16 cellular contexts compared by ENCODE assay signal in the genomic region with DNA sequence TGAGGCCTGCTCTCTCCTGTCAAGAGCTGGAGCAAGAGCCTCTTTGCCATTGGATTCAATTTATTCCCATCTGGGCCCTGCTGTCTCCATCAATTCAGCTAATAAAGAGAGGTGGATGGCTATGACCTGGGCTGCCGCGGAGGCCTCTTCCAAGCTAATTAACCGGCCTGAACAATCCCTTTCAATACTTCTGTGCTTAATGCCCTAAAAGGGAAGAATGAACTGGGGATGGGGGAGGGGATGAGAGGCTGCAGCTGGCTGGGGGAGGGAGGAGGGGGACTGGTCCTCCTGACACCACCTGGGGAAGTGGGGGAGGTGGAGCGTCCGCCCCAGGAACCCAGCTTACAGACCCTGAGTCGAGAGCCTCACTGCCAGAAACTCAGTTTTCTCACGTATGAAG.
DNase-seq lines count a peak whose midpoint lies in the region; ATAC-seq lines count a peak whose summit lies in the region.
"Had no signal": no experiment of that assay in that cellular context is flagged by ENCODE, and none has a peak within 500 bp of the region (broad histone marks: within the 10 kb centered on the region; RNA-seq: fewer than 3 reads in every experiment).

No MANE protein-coding gene starts in this region.

- ATAC-seq in GM18861 (IDR thresholded peaks at IDR 0.05; ENCODE audit: unreplicated experiment), result no peak
- ATAC-seq: activated CD4-positive, alpha-beta T cell treated with anti-CD3 and anti-CD28 coated beads for 36 hours had no signal

- no peak overlapping the region for H3K27ac ChIP-seq in caudate nucleus (ENCODE audit: low read depth, low read length)
- H3K27ac ChIP-seq: A549, body of pancreas, C4-2B, dorsolateral prefrontal cortex, SJCRH30 had no signal

- DNase-seq in COLO668 (lab: John Stamatoyannopoulos, UW; ENCODE audit: unreplicated experiment) (peak; percentile 70), NCI-H1436 treated with DMSO at 0.1 percent for 48 hours (lab: John Stamatoyannopoulos, UW) (peak; percentile 72), NCI-H2227 treated with DMSO at 0.1 percent for 48 hours (lab: John Stamatoyannopoulos, UW) (peak; percentile 72), SHP77 treated with DMSO at 0.1 percent for 48 hours (lab: John Stamatoyannopoulos, UW) (peak; percentile 50), caudate nucleus (lab: John Stamatoyannopoulos, UW) (no peak)
- DNase-seq in activated effector memory CD4-positive, alpha-beta T cell treated with Interleukin-2 at 50 U/mL for 16 hours, result no peak
- no peak for DNase-seq in activated CD8-positive, alpha-beta memory T cell treated with anti-CD3 and anti-CD28 coated beads, Interleukin-2, amount 50 U/mL, for 48 hours
- DNase-seq: activated CD4-positive, alpha-beta T cell treated with anti-CD3 and anti-CD28 coated beads for 36 hours; activated CD8-positive, alpha-beta memory T cell treated with anti-CD3 and anti-CD28 coated beads, Interleukin-2, amount 50 U/mL, for 4 hours; activated naive CD4-positive, alpha-beta T cell treated with anti-CD3 and anti-CD28 coated beads, Interleukin-2, amount 10 ng/mL, durations not matched to agents 7 days and 5 days; body of pancreas had no signal

Comparison
In these comparisons a context has a peak if more than half of its experiments do, and no peak if none do; other contexts are left out.
1. DNase-seq: peak in COLO668 (single experiment), NCI-H1436 treated with DMSO at 0.1 percent for 48 hours (single experiment), NCI-H2227 treated with DMSO at 0.1 percent for 48 hours (single experiment) and SHP77 treated with DMSO at 0.1 percent for 48 hours (single experiment); none in activated effector memory CD4-positive, alpha-beta T cell treated with Interleukin-2 at 50 U/mL for 16 hours (single experiment), activated CD8-positive, alpha-beta memory T cell treated with anti-CD3 and anti-CD28 coated beads, Interleukin-2, amount 50 U/mL, for 48 hours (single experiment) and caudate nucleus (0 of 61).